8 cellular contexts compared by ENCODE assay signal in the genomic region with DNA sequence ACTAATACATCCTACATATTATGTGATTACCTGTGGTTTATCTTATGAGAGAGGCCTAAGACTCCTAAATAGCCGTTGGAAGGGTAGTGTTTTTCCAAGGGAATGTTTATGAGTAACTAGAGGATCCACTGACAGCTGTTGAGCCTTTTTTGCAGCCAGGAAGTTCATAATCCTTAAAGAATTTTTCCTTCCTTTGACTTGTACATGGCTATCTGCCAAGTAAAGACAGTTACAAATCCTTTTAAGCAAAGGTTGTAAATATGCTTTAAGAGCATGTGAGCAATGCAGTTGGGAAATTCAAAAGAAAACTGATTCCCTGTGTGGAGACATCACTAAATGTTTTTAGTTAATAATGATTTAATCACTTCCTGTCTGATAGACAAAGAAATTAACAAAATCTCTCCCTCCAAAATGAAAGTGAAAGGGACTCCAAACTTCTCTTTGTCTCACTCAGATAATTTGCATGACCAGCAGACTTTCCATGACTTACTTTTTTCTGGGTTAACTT.
DNase-seq lines count a peak whose midpoint lies in the region; ATAC-seq and TF ChIP-seq lines count a peak whose summit lies in the region.

No MANE protein-coding gene starts in this region.

- TF ChIP-seq POLR2A in prostate gland (IDR thresholded peaks at IDR 0.05): no peak

- no peaks in the 10 kb centered on the region for H3K27me3 ChIP-seq in DND-41 (ENCODE audit: insufficient read depth, low read length, poor library complexity)
- no peaks in the 10 kb centered on the region for H3K27me3 ChIP-seq in prostate gland (replicated peaks; ENCODE audit: insufficient read depth)

- peak overlapping the region; percentile 65 for H2AFZ ChIP-seq in DND-41 (ENCODE audit: low read depth, low read length)

- TF ChIP-seq CTCF in DND-41 (IDR thresholded peaks at IDR 0.05; ENCODE audit: borderline replicate concordance, extremely low read depth, low read length, poor library complexity, severe bottlenecking) (no peak), brain (conservative IDR thresholded peaks at IDR 0.05) (no peak), mesothelial cell of epicardium (IDR thresholded peaks at IDR 0.05; ENCODE audit: unreplicated experiment) (no peak), prostate gland (IDR thresholded peaks at IDR 0.05) (no peak)

- no peak for DNase-seq in DND-41
- peak; percentile 97 for DNase-seq in LHCN-M2 (ENCODE audit: low read depth)
- no peak for DNase-seq in mesothelial cell of epicardium (ENCODE audit: low spot score in 2 of 2, unreplicated experiment in 2 of 2)
- no peak for DNase-seq in prostate gland (ENCODE audit: low spot score)
- no peak for DNase-seq in NCI-H187 (lab: John Stamatoyannopoulos, UW)
- DNase-seq in NCI-H2196 (lab: John Stamatoyannopoulos, UW; ENCODE audit: unreplicated experiment): no peak

- H3K4me3 ChIP-seq in DND-41 (ENCODE audit: low read depth in 1 of 2, low read length in 2 of 2) (peak overlapping the region in 1 of 2 experiments; percentile 32; a peak in 1 of 4 replicates), prostate gland (no peak overlapping the region)

- H3K4me2 ChIP-seq in DND-41 (ENCODE audit: insufficient read depth, low read length): peak overlapping the region; percentile 51

- ATAC-seq in DND-41 (ENCODE audit: insufficient read depth, low read depth) (peak; percentile 79), GM21529 (IDR thresholded peaks at IDR 0.05; ENCODE audit: unreplicated experiment) (peak; percentile 84)

- no peaks in the 10 kb centered on the region for H3K36me3 ChIP-seq in DND-41 (ENCODE audit: insufficient read depth, low read length)
- no peaks in the 10 kb centered on the region for H3K36me3 ChIP-seq in prostate gland

- no peaks in the 10 kb centered on the region for H3K79me2 ChIP-seq in DND-41 (ENCODE audit: insufficient read depth, low read length)

- H3K9me3 Mint-ChIP-seq in brain: no peaks in the 10 kb centered on the region
- no peaks in the 10 kb centered on the region for H3K9me3 Mint-ChIP-seq in mesothelial cell of epicardium

- H3K27ac Mint-ChIP-seq in brain (peak overlapping the region in 4 of 5 experiments; percentile 37 to 77 (median 66)), mesothelial cell of epicardium (peak overlapping the region; percentile 86)

- H3K27me3 Mint-ChIP-seq in brain (no peaks in the 10 kb centered on the region), mesothelial cell of epicardium (ENCODE audit: low read depth) (no peaks in the 10 kb centered on the region)

- intact Hi-C loops in prostate gland (cut with DNase I): no loop called here

- no peak overlapping the region for H3K9ac ChIP-seq in DND-41 (ENCODE audit: low read depth, low read length)

- H4K20me1 ChIP-seq in DND-41 (ENCODE audit: insufficient read depth, low read length): no peaks in the 10 kb centered on the region

- WGBS in prostate gland: 0% methylated on average over 1 of the region's 1 CpG

- H3K36me3 Mint-ChIP-seq in brain: no peaks in the 10 kb centered on the region
- H3K36me3 Mint-ChIP-seq in mesothelial cell of epicardium: no peaks in the 10 kb centered on the region

- H3K4me1 ChIP-seq in DND-41 (ENCODE audit: insufficient read depth, low read length) (peaks cover 11% of the 10 kb centered on the region), prostate gland (replicated peaks) (no peaks in the 10 kb centered on the region)

- H3K9me3 ChIP-seq in DND-41 (ENCODE audit: insufficient read depth, low read length, severe bottlenecking) (no peaks in the 10 kb centered on the region), prostate gland (no peaks in the 10 kb centered on the region)

- H3K4me1 Mint-ChIP-seq in brain (peaks cover 45% of the 10 kb centered on the region), mesothelial cell of epicardium (peaks cover 45% of the 10 kb centered on the region)

- H3K4me3 Mint-ChIP-seq in brain (peak overlapping the region in 3 of 5 experiments; percentile 7 to 50 (median 49)), mesothelial cell of epicardium (peak overlapping the region; percentile 5)

- H3K27ac ChIP-seq in DND-41 (ENCODE audit: low read length): peak overlapping the region; percentile 43; the same call in 1 of the 2 replicates
- H3K27ac ChIP-seq in prostate gland: no peak overlapping the region
